Comparison of ENCODE assay signal across 24 cellular contexts in the genomic region with DNA sequence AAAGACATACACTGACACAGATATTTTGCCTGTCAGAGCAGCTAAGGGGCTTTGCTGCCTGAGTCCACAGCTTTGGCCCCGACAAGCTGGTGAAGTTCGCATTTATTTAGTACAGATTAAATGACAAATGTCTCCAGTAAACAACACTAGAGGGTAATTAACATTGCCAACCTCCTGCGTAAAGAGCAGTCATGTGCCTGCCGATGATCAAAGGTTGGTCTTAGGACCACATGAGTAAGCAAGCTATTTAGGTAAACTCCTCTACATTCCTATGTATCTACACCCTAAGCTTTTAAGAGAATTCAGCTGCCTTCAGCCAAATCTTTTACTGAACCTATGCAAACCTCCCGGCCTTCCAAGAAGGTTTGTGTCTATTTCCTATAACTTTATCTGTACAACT.
"Had no signal": no experiment of that assay in that cellular context is flagged by ENCODE, and none has a peak within 500 bp of the region (broad histone marks: within the 10 kb centered on the region; RNA-seq: fewer than 3 reads in every experiment).

No MANE protein-coding gene starts in this region.

- H3K4me2 ChIP-seq: KMS-11 had no signal

- H3K4me3 ChIP-seq: MG63, SK-N-MC had no signal

- H3K9me3 Mint-ChIP-seq: activated CD4-positive, alpha-beta memory T cell treated with anti-CD3 and anti-CD28 coated beads, Interleukin-2, amount 10 ng/mL, durations not matched to agents 7 days and 5 days; activated naive CD4-positive, alpha-beta T cell treated with anti-CD3 and anti-CD28 coated beads for 36 hours; activated T-helper 17 cell treated with anti-CD3 and anti-CD28 coated beads, Interleukin-2, amount 50 U/mL, for 72 hours; central memory CD8-positive, alpha-beta T cell had no signal

- ATAC-seq: activated T-helper 17 cell treated with anti-CD3 and anti-CD28 coated beads, Interleukin-2, amount 50 U/mL, for 72 hours had no signal

- H3K27ac ChIP-seq: KMS-11, SK-N-MC had no signal

- H3K27ac Mint-ChIP-seq: activated CD4-positive, alpha-beta memory T cell treated with anti-CD3 and anti-CD28 coated beads, Interleukin-2, amount 10 ng/mL, durations not matched to agents 7 days and 5 days; activated naive CD4-positive, alpha-beta T cell treated with anti-CD3 and anti-CD28 coated beads for 36 hours; activated naive CD8-positive, alpha-beta T cell; activated T-helper 17 cell treated with anti-CD3 and anti-CD28 coated beads, Interleukin-2, amount 50 U/mL, for 72 hours had no signal

- H3K9ac ChIP-seq: KMS-11 had no signal

- H3K4me1 Mint-ChIP-seq: activated CD4-positive, alpha-beta memory T cell treated with anti-CD3 and anti-CD28 coated beads, Interleukin-2, amount 10 ng/mL, durations not matched to agents 7 days and 5 days; activated T-helper 17 cell treated with anti-CD3 and anti-CD28 coated beads, Interleukin-2, amount 50 U/mL, for 72 hours; central memory CD8-positive, alpha-beta T cell had no signal

- H3K36me3 ChIP-seq: MG63 had no signal

- H3K36me3 Mint-ChIP-seq: activated naive CD8-positive, alpha-beta T cell; brain had no signal

- H3K4me3 Mint-ChIP-seq: activated CD4-positive, alpha-beta memory T cell treated with anti-CD3 and anti-CD28 coated beads, Interleukin-2, amount 10 ng/mL, durations not matched to agents 7 days and 5 days; activated naive CD4-positive, alpha-beta T cell treated with anti-CD3 and anti-CD28 coated beads for 36 hours; activated naive CD8-positive, alpha-beta T cell; activated T-helper 17 cell treated with anti-CD3 and anti-CD28 coated beads, Interleukin-2, amount 50 U/mL, for 72 hours; brain; central memory CD8-positive, alpha-beta T cell had no signal

- H3K27me3 Mint-ChIP-seq: activated naive CD8-positive, alpha-beta T cell; activated T-helper 17 cell treated with anti-CD3 and anti-CD28 coated beads, Interleukin-2, amount 50 U/mL, for 72 hours; brain had no signal

- FAIRE-seq: astrocyte had no signal

- H3K27me3 ChIP-seq: MG63 had no signal

- DNase-seq: activated CD4-positive, alpha-beta memory T cell treated with anti-CD3 and anti-CD28 coated beads, Interleukin-2, amount 10 ng/mL, durations not matched to agents 7 days and 5 days; activated CD4-positive, alpha-beta T cell treated with anti-CD3 and anti-CD28 coated beads, Interleukin-2, amount 50 U/mL, for 1 hour; activated CD4-positive, CD25-positive, alpha-beta regulatory T cell; activated gamma-delta T cell; activated naive CD4-positive, alpha-beta T cell treated with anti-CD3 and anti-CD28 coated beads for 36 hours; activated T-cell treated with anti-CD3 and anti-CD28 coated beads for 4 hours; activated T-cell treated with anti-CD3 and anti-CD28 coated beads, Interleukin-2, amount 50 U/mL, for 48 hours; amygdala; MG63; MV-4-11; NCI-H1092 treated with DMSO at 0.1 percent for 48 hours; NCI-H1436 treated with DMSO at 0.1 percent for 48 hours; NCI-H187; NCI-H2081; NCI-H524; SIG-M5; T-helper 1 cell had no signal
